In the genomic region with DNA sequence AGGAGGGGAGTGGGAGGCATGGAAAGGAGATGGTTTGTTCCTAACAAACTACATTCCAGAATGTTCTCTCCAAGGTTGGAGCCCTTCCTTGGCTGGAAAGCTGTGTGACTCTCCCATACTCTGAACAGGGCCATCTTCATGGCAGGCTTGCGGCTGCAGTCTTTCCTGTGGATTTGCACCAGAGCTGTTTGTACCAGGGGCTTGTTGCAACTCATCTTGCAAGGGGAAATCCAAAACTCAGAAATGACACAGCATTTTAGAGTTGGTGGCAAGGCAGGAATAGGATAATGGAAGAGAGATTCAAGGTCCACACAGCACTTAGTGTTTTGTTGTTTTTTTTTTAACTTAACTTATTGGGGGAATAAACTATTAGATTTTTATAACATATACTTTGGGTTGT, we compare ENCODE assay signal across 21 cellular contexts.
"Had no signal": no experiment of that assay in that cellular context is flagged by ENCODE, and none has a peak within 500 bp of the region (broad histone marks: within the 10 kb centered on the region; RNA-seq: fewer than 3 reads in every experiment).

No MANE protein-coding gene starts in this region.

- H3K4me3 ChIP-seq: breast epithelium, dorsolateral prefrontal cortex, gastrocnemius medialis, heart left ventricle, skin epidermis, tibial nerve had no signal

- H3K9me3 ChIP-seq: breast epithelium, gastrocnemius medialis, heart left ventricle, tibial nerve had no signal

- DNase-seq: activated CD4-positive, alpha-beta T cell treated with anti-CD3 and anti-CD28 coated beads for 1 hour; activated CD4-positive, alpha-beta T cell treated with anti-CD3 and anti-CD28 coated beads, Interleukin-2, amount 50 U/mL, for 4 hours; activated naive CD4-positive, alpha-beta T cell treated with anti-CD3 and anti-CD28 coated beads for 36 hours; activated naive CD8-positive, alpha-beta T cell treated with anti-CD3 and anti-CD28 coated beads, Interleukin-2, amount 50 U/mL, for 24 hours; activated T-cell treated with anti-CD3 and anti-CD28 coated beads for 4 hours; aorta; dorsolateral prefrontal cortex; endodermal cell; erythroblast; gastrocnemius medialis; heart left ventricle; immature natural killer cell; left colon; stimulated activated CD4-positive, alpha-beta T cell treated with anti-CD3 and anti-CD28 coated beads, Interleukin-4, amount 100 ng/mL, for 24 hours; stimulated activated naive CD4-positive, alpha-beta T cell; T-helper 9 cell had no signal

- H3K36me3 ChIP-seq: breast epithelium, gastrocnemius medialis, heart left ventricle, tibial nerve had no signal

- ATAC-seq: activated naive CD8-positive, alpha-beta T cell treated with anti-CD3 and anti-CD28 coated beads, Interleukin-2, amount 50 U/mL, for 24 hours; activated T-helper 17 cell treated with anti-CD3 and anti-CD28 coated beads, Interleukin-2, amount 50 U/mL, for 72 hours; gastrocnemius medialis; heart left ventricle; left colon had no signal

- H3K27me3 ChIP-seq: breast epithelium, dorsolateral prefrontal cortex, gastrocnemius medialis, tibial nerve had no signal

- H3K27ac ChIP-seq: breast epithelium, dorsolateral prefrontal cortex, gastrocnemius medialis, heart left ventricle, skin epidermis, tibial nerve, VCaP had no signal
